15 cellular contexts compared by ENCODE assay signal in genomic region chr7:30612658-30613265, GRCh38. TPM values are rescaled to one million over a fixed set of nuclear protein-coding genes. Genes with fewer than 3 reads are reported as not detected.
DNase-seq lines count a peak whose midpoint lies in the region; ATAC-seq and TF ChIP-seq lines count a peak whose summit lies in the region.
"Had no signal": no experiment of that assay in that cellular context is flagged by ENCODE, and none has a peak within 500 bp of the region (broad histone marks: within the 10 kb centered on the region; RNA-seq: fewer than 3 reads in every experiment).

No MANE protein-coding gene starts in this region.

- no peak overlapping the region for H3K27ac ChIP-seq in suprapubic skin

- H3K9me3 Mint-ChIP-seq in Calu3 (ENCODE audit: low read depth, unreplicated experiment) (no peaks in the 10 kb centered on the region), immature natural killer cell (no peaks in the 10 kb centered on the region)
- no peaks in the 10 kb centered on the region for H3K9me3 Mint-ChIP-seq in activated T-cell treated with anti-CD3 and anti-CD28 coated beads, Interleukin-2, amount 50 U/mL, for 4 hours
- H3K9me3 Mint-ChIP-seq: CD8-positive, alpha-beta T cell; stimulated activated naive B cell treated with anti-CD40 and anti-IgM and Interleukin-4, amounts not matched to agents 10 μg/mL and 1 μg/mL and 100 μg/mL, for 72 hours had no signal

- H3K4me1 Mint-ChIP-seq in Calu3 (ENCODE audit: low read depth, unreplicated experiment) (no peaks in the 10 kb centered on the region), immature natural killer cell (peaks cover 0 to 14% of the 10 kb centered on the region in 2 donors)
- peaks cover 31% of the 10 kb centered on the region for H3K4me1 Mint-ChIP-seq in activated T-cell treated with anti-CD3 and anti-CD28 coated beads, Interleukin-2, amount 50 U/mL, for 4 hours (ENCODE audit: low read depth)
- H3K4me1 Mint-ChIP-seq: stimulated activated naive B cell treated with anti-CD40 and anti-IgM and Interleukin-4, amounts not matched to agents 10 μg/mL and 1 μg/mL and 100 μg/mL, for 72 hours had no signal

- peak overlapping the region; percentile 22 for H3K27ac Mint-ChIP-seq in Calu3 (ENCODE audit: unreplicated experiment)
- H3K27ac Mint-ChIP-seq in immature natural killer cell: peak overlapping the region in 4 of 6 donors; percentile 9 to 51 (median 35)
- H3K27ac Mint-ChIP-seq: CD8-positive, alpha-beta T cell had no signal

- TF ChIP-seq CTCF in Calu3 (IDR thresholded peaks at IDR 0.05; ENCODE audit: unreplicated experiment) (no peak), suprapubic skin (IDR thresholded peaks at IDR 0.05) (no peak)

- TF ChIP-seq EP300 in suprapubic skin (IDR thresholded peaks at IDR 0.05): no peak

- H3K27me3 ChIP-seq in suprapubic skin: no peaks in the 10 kb centered on the region

- WGBS in suprapubic skin: 90% methylated on average over 6 of the region's 6 CpGs

- no peak overlapping the region for H3K4me3 ChIP-seq in suprapubic skin

- peak; percentile 76 to 84 for ATAC-seq in activated T-cell treated with anti-CD3 and anti-CD28 coated beads, Interleukin-2, amount 50 U/mL, for 4 hours
- ATAC-seq in HG03135 (IDR thresholded peaks at IDR 0.05; ENCODE audit: unreplicated experiment) (no peak), GM21423 (IDR thresholded peaks at IDR 0.05; ENCODE audit: unreplicated experiment) (no peak)
- ATAC-seq: CD8-positive, alpha-beta T cell; stimulated activated naive B cell treated with anti-CD40 and anti-IgM and Interleukin-4, amounts not matched to agents 10 μg/mL and 1 μg/mL and 100 μg/mL, for 72 hours had no signal

- no TSS peak for BruUV-seq in Calu3 (replicated peaks; lab: Mats Ljungman, UMichigan)

- CTCF ChIA-PET in Calu3 (lab: Charles Lee): no interaction called here

- H3K4me1 ChIP-seq in suprapubic skin: no peaks in the 10 kb centered on the region

- H3K36me3 ChIP-seq in suprapubic skin: peaks cover 86% of the 10 kb centered on the region

- no peak for TF ChIP-seq POLR2A in suprapubic skin (IDR thresholded peaks at IDR 0.05)

- H3K36me3 Mint-ChIP-seq in Calu3 (ENCODE audit: insufficient read depth, unreplicated experiment) (peaks cover 95% of the 10 kb centered on the region), immature natural killer cell (peaks cover 18 to 73% (median 29%) of the 10 kb centered on the region in 3 donors)
- H3K36me3 Mint-ChIP-seq in activated T-cell treated with anti-CD3 and anti-CD28 coated beads, Interleukin-2, amount 50 U/mL, for 4 hours (ENCODE audit: insufficient read depth): peaks cover 69% of the 10 kb centered on the region

- no peaks in the 10 kb centered on the region for H3K27me3 Mint-ChIP-seq in Calu3 (ENCODE audit: unreplicated experiment)
- no peaks in the 10 kb centered on the region for H3K27me3 Mint-ChIP-seq in activated T-cell treated with anti-CD3 and anti-CD28 coated beads, Interleukin-2, amount 50 U/mL, for 4 hours (ENCODE audit: low read depth)
- H3K27me3 Mint-ChIP-seq in immature natural killer cell (ENCODE audit: low read depth in 3 of 3): no peaks in the 10 kb centered on the region
- H3K27me3 Mint-ChIP-seq: stimulated activated naive B cell treated with anti-CD40 and anti-IgM and Interleukin-4, amounts not matched to agents 10 μg/mL and 1 μg/mL and 100 μg/mL, for 72 hours had no signal

- H3K9me3 ChIP-seq in suprapubic skin: no peaks in the 10 kb centered on the region

- peak; percentile 19 for DNase-seq in A172 (ENCODE audit: low spot score)
- DNase-seq in Calu3: no peak
- DNase-seq in activated T-cell treated with anti-CD3 and anti-CD28 coated beads, Interleukin-2, amount 50 U/mL, for 4 hours: no peak
- no peak for DNase-seq in immature natural killer cell
- DNase-seq in suprapubic skin (ENCODE audit: low spot score in 2 of 2): no peak
- no peak for DNase-seq in mucosa of gallbladder (ENCODE audit: low spot score)
- DNase-seq: activated effector memory CD4-positive, alpha-beta T cell treated with anti-CD3 and anti-CD28 coated beads, Interleukin-2, amount 50 U/mL, for 16 hours; CD8-positive, alpha-beta T cell; kidney glomerular epithelial cell; NCI-H510A treated with DMSO at 0.1 percent for 48 hours; RPMI8226; small intestine; stimulated activated naive B cell treated with anti-CD40 and anti-IgM and Interleukin-4, amounts not matched to agents 10 μg/mL and 1 μg/mL and 100 μg/mL, for 72 hours had no signal

- no peak overlapping the region for H3K4me3 Mint-ChIP-seq in Calu3 (ENCODE audit: low read depth, unreplicated experiment)
- H3K4me3 Mint-ChIP-seq in activated T-cell treated with anti-CD3 and anti-CD28 coated beads, Interleukin-2, amount 50 U/mL, for 4 hours: no peak overlapping the region
- H3K4me3 Mint-ChIP-seq in immature natural killer cell: no peak overlapping the region
- H3K4me3 Mint-ChIP-seq: CD8-positive, alpha-beta T cell; stimulated activated naive B cell treated with anti-CD40 and anti-IgM and Interleukin-4, amounts not matched to agents 10 μg/mL and 1 μg/mL and 100 μg/mL, for 72 hours had no signal

- intact Hi-C loops in Calu3 (cut with micrococcal nuclease; ENCODE audit: unreplicated experiment): no loop called here

RNA-seq across cellular contexts. Expression of gene GARS1, which starts 18.1 kb away (rescaled TPM):
- total RNA-seq in A172 (2014; rRNA removed; shearing (Covaris generic)): 122 and 139 TPM in 2 replicates
- total RNA-seq in Calu3 (2022): 244 and 283 TPM in 2 replicates
- total RNA-seq in activated T-cell treated with anti-CD3 and anti-CD28 coated beads, Interleukin-2, amount 50 U/mL, for 4 hours: 100 to 1,000 TPM; 366 to 488 (median 410) TPM
- 10 to 100 TPM; 33.1 to 85.6 (median 75.2) TPM for polyA plus RNA-seq in immature natural killer cell
- total RNA-seq in suprapubic skin: 100 to 1,000 TPM in 2 of 4 donors, 10 to 100 TPM in 2; 72.5 to 116 (median 97.6) TPM
- 51.7 TPM for total RNA-seq in mucosa of gallbladder

Comparison
In these comparisons a context has a peak if more than half of its experiments do, and no peak if none do; other contexts are left out.
1. ATAC-seq: peak in activated T-cell treated with anti-CD3 and anti-CD28 coated beads, Interleukin-2, amount 50 U/mL, for 4 hours (2 of 2); none in HG03135 (single experiment) and GM21423 (single experiment).